ENCODE assay signal across 13 cellular contexts in the genomic region with DNA sequence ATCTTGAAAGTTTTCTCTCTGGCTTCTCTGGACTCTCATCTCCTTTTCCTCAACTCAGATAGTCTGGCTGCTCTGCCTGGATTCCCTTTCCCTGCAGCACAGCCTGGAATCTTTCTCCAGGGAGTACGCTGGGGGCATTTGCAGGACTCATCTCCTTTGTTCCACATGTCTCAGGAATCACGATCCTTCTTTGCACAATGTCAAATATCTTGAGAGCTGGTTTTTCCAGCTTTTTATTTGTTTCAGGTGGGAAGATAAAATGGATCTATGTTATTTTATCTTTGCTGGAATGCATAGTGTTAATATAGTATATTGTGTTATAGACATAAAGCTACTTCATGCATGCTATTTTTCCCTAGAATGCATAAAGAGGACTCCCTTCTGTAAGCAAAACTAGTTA.
"Had no signal": no experiment of that assay in that cellular context is flagged by ENCODE, and none has a peak within 500 bp of the region (broad histone marks: within the 10 kb centered on the region; RNA-seq: fewer than 3 reads in every experiment).

No MANE protein-coding gene starts in this region.

- H3K27ac ChIP-seq: epithelial cell of prostate had no signal

- H3K9me3 Mint-ChIP-seq: activated naive CD4-positive, alpha-beta T cell treated with anti-CD3 and anti-CD28 coated beads, Interleukin-2, amount 10 ng/mL, durations not matched to agents 7 days and 5 days; neural crest cell; stimulated activated effector memory CD8-positive, alpha-beta T cell treated with anti-CD3 and anti-CD28 coated beads, Interleukin-12 subunit alpha, Interleukin-12 subunit beta, amount 100 ng/mL, for 72 hours had no signal

- ATAC-seq: effector memory CD8-positive, alpha-beta T cell; stimulated activated effector memory CD8-positive, alpha-beta T cell treated with anti-CD3 and anti-CD28 coated beads, Interleukin-12 subunit alpha, Interleukin-12 subunit beta, amount 100 ng/mL, for 72 hours had no signal

- H3K27me3 Mint-ChIP-seq: activated B cell treated with CpG ODN at 0.5 μM for 24 hours; activated CD4-positive, alpha-beta T cell treated with anti-CD3 and anti-CD28 coated beads, Interleukin-2, amount 10 ng/mL, durations not matched to agents 24 days and 14 days; activated naive CD4-positive, alpha-beta T cell treated with anti-CD3 and anti-CD28 coated beads, Interleukin-2, amount 10 ng/mL, durations not matched to agents 7 days and 5 days; effector memory CD8-positive, alpha-beta T cell; type B pancreatic cell had no signal

- H3K4me1 Mint-ChIP-seq: activated CD4-positive, alpha-beta T cell treated with anti-CD3 and anti-CD28 coated beads, Interleukin-2, amount 10 ng/mL, durations not matched to agents 24 days and 14 days had no signal

- H3K27me3 ChIP-seq: adrenal gland, right atrium auricular region had no signal

- H3K36me3 ChIP-seq: adrenal gland, right atrium auricular region had no signal

- H3K36me3 Mint-ChIP-seq: activated naive CD4-positive, alpha-beta T cell treated with anti-CD3 and anti-CD28 coated beads, Interleukin-2, amount 10 ng/mL, durations not matched to agents 7 days and 5 days; stimulated activated effector memory CD8-positive, alpha-beta T cell treated with anti-CD3 and anti-CD28 coated beads, Interleukin-12 subunit alpha, Interleukin-12 subunit beta, amount 100 ng/mL, for 72 hours had no signal

- H3K4me3 Mint-ChIP-seq: activated B cell treated with CpG ODN at 0.5 μM for 24 hours; activated CD4-positive, alpha-beta T cell treated with anti-CD3 and anti-CD28 coated beads, Interleukin-2, amount 10 ng/mL, durations not matched to agents 24 days and 14 days; activated naive CD4-positive, alpha-beta T cell treated with anti-CD3 and anti-CD28 coated beads, Interleukin-2, amount 10 ng/mL, durations not matched to agents 7 days and 5 days; activated T-helper 1 cell treated with anti-CD3 and anti-CD28 coated beads, Interleukin-12 subunit alpha, Interleukin-12 subunit beta, Interleukin-2, Interleukin-4 antibody, amounts not matched to agents 30 ng/mL and 10 ng/mL and 1 ng/mL, durations not matched to agents 14 hours and 24 hours and 36 hours; effector memory CD8-positive, alpha-beta T cell; neural crest cell; stimulated activated effector memory CD8-positive, alpha-beta T cell treated with anti-CD3 and anti-CD28 coated beads, Interleukin-12 subunit alpha, Interleukin-12 subunit beta, amount 100 ng/mL, for 72 hours; T-helper 1 cell treated with Interleukin-12 subunit alpha and Interleukin-12 subunit beta and Interleukin-4 antibody, amounts not matched to agents 30 μg/mL and 1 μg/mL, for 36 hours; type B pancreatic cell had no signal

- H3K9me3 ChIP-seq: adrenal gland, right atrium auricular region had no signal

- H3K27ac Mint-ChIP-seq: activated B cell treated with CpG ODN at 0.5 μM for 24 hours; activated CD4-positive, alpha-beta T cell treated with anti-CD3 and anti-CD28 coated beads, Interleukin-2, amount 10 ng/mL, durations not matched to agents 24 days and 14 days; activated naive CD4-positive, alpha-beta T cell treated with anti-CD3 and anti-CD28 coated beads, Interleukin-2, amount 10 ng/mL, durations not matched to agents 7 days and 5 days; activated T-helper 1 cell treated with anti-CD3 and anti-CD28 coated beads, Interleukin-12 subunit alpha, Interleukin-12 subunit beta, Interleukin-2, Interleukin-4 antibody, amounts not matched to agents 30 ng/mL and 10 ng/mL and 1 ng/mL, durations not matched to agents 14 hours and 24 hours and 36 hours; effector memory CD8-positive, alpha-beta T cell; stimulated activated effector memory CD8-positive, alpha-beta T cell treated with anti-CD3 and anti-CD28 coated beads, Interleukin-12 subunit alpha, Interleukin-12 subunit beta, amount 100 ng/mL, for 72 hours; T-helper 1 cell treated with Interleukin-12 subunit alpha and Interleukin-12 subunit beta and Interleukin-4 antibody, amounts not matched to agents 30 μg/mL and 1 μg/mL, for 36 hours; type B pancreatic cell had no signal

- DNase-seq: activated B cell treated with CpG ODN at 0.5 μM for 24 hours; activated CD4-positive, alpha-beta T cell treated with anti-CD3 and anti-CD28 coated beads, Interleukin-2, amount 10 ng/mL, durations not matched to agents 24 days and 14 days; activated naive CD4-positive, alpha-beta T cell treated with anti-CD3 and anti-CD28 coated beads, Interleukin-2, amount 10 ng/mL, durations not matched to agents 7 days and 5 days; adrenal gland; effector memory CD8-positive, alpha-beta T cell; mesenchymal stem cell had no signal

- H3K4me3 ChIP-seq: adrenal gland, right atrium auricular region had no signal
